ENCODE assay signal across 21 cellular contexts in the genomic region with DNA sequence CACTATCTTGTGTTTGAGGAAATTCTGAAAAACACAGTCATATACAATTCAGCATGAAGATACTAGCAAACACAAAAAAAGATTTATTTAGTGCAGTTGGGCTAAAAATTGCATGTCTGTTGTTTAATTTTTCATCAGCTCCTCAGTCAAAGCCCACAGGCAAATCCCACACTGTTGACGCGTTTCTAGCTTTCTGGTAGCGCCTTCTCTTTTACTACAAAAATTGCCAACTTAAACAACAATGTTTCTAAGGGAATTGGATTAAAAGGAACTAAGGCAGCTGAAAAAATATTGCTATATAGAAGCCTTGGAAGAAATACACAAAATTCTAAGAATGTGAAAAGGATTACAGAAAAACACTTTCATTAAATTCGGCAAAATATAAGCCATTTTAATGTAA.
DNase-seq lines count a peak whose midpoint lies in the region; ATAC-seq and TF ChIP-seq lines count a peak whose summit lies in the region.
"Had no signal": no experiment of that assay in that cellular context is flagged by ENCODE, and none has a peak within 500 bp of the region (broad histone marks: within the 10 kb centered on the region; RNA-seq: fewer than 3 reads in every experiment).

No MANE protein-coding gene starts in this region.

- H3K27ac Mint-ChIP-seq in endothelial cell (ENCODE audit: unreplicated experiment) = no peak overlapping the region
- H3K27ac Mint-ChIP-seq: CD8-positive, alpha-beta T cell had no signal

- WGBS in spleen, 5 donors = 93 to 97% (median 95%) methylated on average over 4 of the region's 4 CpGs

- peaks cover 2% of the 10 kb centered on the region for H3K27me3 Mint-ChIP-seq in endothelial cell (ENCODE audit: unreplicated experiment)

- no peaks in the 10 kb centered on the region for H3K4me1 ChIP-seq in right atrium auricular region
- peaks cover 16% of the 10 kb centered on the region for H3K4me1 ChIP-seq in foreskin keratinocyte
- H3K4me1 ChIP-seq in breast epithelium = no peaks in the 10 kb centered on the region
- H3K4me1 ChIP-seq in spleen = no peaks in the 10 kb centered on the region

- TF ChIP-seq POLR2A in breast epithelium (IDR thresholded peaks at IDR 0.05) = no peak
- TF ChIP-seq POLR2A in spleen (IDR thresholded peaks at IDR 0.05) = no peak

- intact Hi-C loops in left ventricle myocardium superior (cut with micrococcal nuclease) = no loop called here
- intact Hi-C loops in sciatic nerve (cut with DNase I) = no loop called here
- intact Hi-C loops in breast epithelium (cut with DNase I; ENCODE audit: low total_unique reads) = no loop called here
- intact Hi-C loops in spleen (cut with DNase I; ENCODE audit: low total_unique reads) = no loop called here

- H3K4me1 Mint-ChIP-seq in endothelial cell (ENCODE audit: unreplicated experiment) = peaks cover 5% of the 10 kb centered on the region

- H3K36me3 Mint-ChIP-seq in endothelial cell (ENCODE audit: low read depth, unreplicated experiment) = no peaks in the 10 kb centered on the region
- H3K36me3 Mint-ChIP-seq: CD8-positive, alpha-beta T cell had no signal

- no peak overlapping the region for H3K4me3 Mint-ChIP-seq in endothelial cell (ENCODE audit: unreplicated experiment)
- H3K4me3 Mint-ChIP-seq: CD8-positive, alpha-beta T cell had no signal

- H3K9me3 ChIP-seq in right atrium auricular region = no peaks in the 10 kb centered on the region
- H3K9me3 ChIP-seq in breast epithelium = no peaks in the 10 kb centered on the region
- H3K9me3 ChIP-seq in spleen = no peaks in the 10 kb centered on the region
- H3K9me3 ChIP-seq: HAP-1 had no signal

- no peaks in the 10 kb centered on the region for H3K27me3 ChIP-seq in right atrium auricular region
- no peaks in the 10 kb centered on the region for H3K27me3 ChIP-seq in foreskin keratinocyte
- no peaks in the 10 kb centered on the region for H3K27me3 ChIP-seq in breast epithelium
- no peaks in the 10 kb centered on the region for H3K27me3 ChIP-seq in spleen (replicated peaks in 1 of 7)

- TF ChIP-seq CTCF in right atrium auricular region (IDR thresholded peaks at IDR 0.05) (no peak), foreskin keratinocyte (conservative IDR thresholded peaks at IDR 0.05) (no peak), breast epithelium (IDR thresholded peaks at IDR 0.05) (no peak), spleen (IDR thresholded peaks at IDR 0.05 in 8 of 11, conservative IDR thresholded peaks at IDR 0.05 in 3 of 11) (no peak), endothelial cell (IDR thresholded peaks at IDR 0.05; ENCODE audit: unreplicated experiment) (no peak)

- H3K36me3 ChIP-seq in right atrium auricular region = no peaks in the 10 kb centered on the region
- no peaks in the 10 kb centered on the region for H3K36me3 ChIP-seq in breast epithelium
- H3K36me3 ChIP-seq in spleen = no peaks in the 10 kb centered on the region
- H3K36me3 ChIP-seq: HAP-1 had no signal

- DNase-seq in left ventricle myocardium superior (no peak), right atrium auricular region (ENCODE audit: low spot score) (no peak), foreskin keratinocyte (peak in 1 of 2 donors; percentile 1), sciatic nerve (ENCODE audit: low spot score) (no peak), breast epithelium (ENCODE audit: low spot score in 2 of 2) (no peak), spleen (no peak), occipital lobe (lab: John Stamatoyannopoulos, UW) (no peak), endothelial cell (ENCODE audit: low spot score) (no peak)
- DNase-seq: AML-193; C1 segment of cervical spinal cord; CD8-positive, alpha-beta T cell; GM23248; Kasumi-1; NCI-H1417; NCI-H187; NCI-H446 treated with DMSO at 0.1 percent for 48 hours; NCI-H526 treated with DMSO at 0.1 percent for 48 hours; PC-9; RPMI8226; SIG-M5 had no signal

- no peaks in the 10 kb centered on the region for H3K9me3 Mint-ChIP-seq in endothelial cell (ENCODE audit: unreplicated experiment)
- H3K9me3 Mint-ChIP-seq: CD8-positive, alpha-beta T cell had no signal

- H3K27ac ChIP-seq in right atrium auricular region (no peak overlapping the region), foreskin keratinocyte (peak overlapping the region; percentile 36), breast epithelium (peak overlapping the region in 1 of 2 donors; percentile 34), spleen (no peak overlapping the region)
- H3K27ac ChIP-seq: GM23248, PC-9 had no signal

- ATAC-seq in left ventricle myocardium superior (peak; percentile 56), foreskin keratinocyte (no peak), sciatic nerve (peak; percentile 82)
- ATAC-seq: CD8-positive, alpha-beta T cell had no signal

- H3K4me3 ChIP-seq in right atrium auricular region (no peak overlapping the region), breast epithelium (no peak overlapping the region), spleen (no peak overlapping the region)
- H3K4me3 ChIP-seq: GM23248, HAP-1, PC-9 had no signal
